In the genomic region with DNA sequence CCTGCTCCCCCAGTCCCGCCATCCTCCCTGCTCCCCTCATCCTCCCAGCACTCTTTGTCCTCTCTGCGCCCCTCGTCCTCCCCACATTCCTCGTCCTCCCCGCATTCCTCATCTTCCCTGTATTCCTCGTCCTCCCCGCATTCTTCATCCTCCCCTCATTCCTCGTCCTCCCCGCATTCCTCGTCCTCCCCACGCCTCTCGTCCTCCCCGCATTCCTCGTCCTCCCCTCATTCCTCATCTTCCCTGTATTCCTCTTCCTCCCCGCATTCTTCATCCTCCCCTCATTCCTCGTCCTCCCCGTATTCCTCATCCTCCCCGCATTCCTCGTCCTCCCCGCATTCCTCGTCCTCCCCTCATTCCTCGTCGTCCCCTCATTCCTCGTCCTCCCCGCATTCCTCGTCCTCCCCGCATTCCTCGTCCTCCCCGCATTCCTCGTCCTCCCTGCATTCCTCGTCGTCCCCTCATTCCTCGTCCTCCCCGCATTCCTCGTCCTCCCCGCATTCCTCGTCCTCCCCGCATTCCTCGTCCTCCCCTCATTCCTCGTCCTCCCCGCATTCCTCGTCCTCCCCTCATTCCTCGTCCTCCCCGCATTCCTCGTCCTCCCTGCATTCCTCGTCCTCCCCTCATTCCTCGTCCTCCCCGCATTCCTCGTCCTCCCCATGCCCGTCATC, we compare ENCODE assay signal across 9 cellular contexts. TPM values are rescaled to one million over a fixed set of nuclear protein-coding genes. Genes with fewer than 3 reads are reported as not detected.
DNase-seq lines count a peak whose midpoint lies in the region; ATAC-seq and TF ChIP-seq lines count a peak whose summit lies in the region.
"Not testable (repeated sequence)": the region's sequence is repeated elsewhere in the genome, so short reads cannot be mapped to it uniquely, and the experiment has no call there.
"Had no signal": no experiment of that assay in that cellular context is flagged by ENCODE, and none has a peak within 500 bp of the region (broad histone marks: within the 10 kb centered on the region; RNA-seq: fewer than 3 reads in every experiment).

No MANE protein-coding gene starts in this region.

- not testable (repeated sequence) for H4K20me1 ChIP-seq in GM23338 (replicated peaks; ENCODE audit: insufficient read depth)
- peaks cover 45% of the 10 kb centered on the region for H4K20me1 ChIP-seq in IMR-90 (ENCODE audit: insufficient read depth, low read length)

- H3K79me1 ChIP-seq in IMR-90 (ENCODE audit: low read depth in 1 of 2, low read length in 2 of 2) (peaks cover 20 to 88% of the 10 kb centered on the region in 2 experiments), neuronal stem cell (ENCODE audit: low read depth, low read length) (peaks cover 33% of the 10 kb centered on the region)

- not testable (repeated sequence) for H3K4me3 ChIP-seq in GM23338; IMR-90 (ENCODE audit: insufficient read depth, low read depth, low read length); endodermal cell (ENCODE audit: low read length); mesodermal cell (ENCODE audit: extremely low read depth, insufficient read depth, low read length, poor library complexity, severe bottlenecking); neuronal stem cell (ENCODE audit: low read length in 2 of 2)

- not testable (repeated sequence) for H3K27me3 Mint-ChIP-seq in GM23338 (ENCODE audit: insufficient read depth, low read depth, poor library complexity); dendritic cell treated with granulocyte-macrophage colony-stimulating factor and Interleukin-4, amounts not matched to agents 40 ng/mL and 50 ng/mL, for 4 days; endodermal cell (ENCODE audit: insufficient read depth)

- H4K5ac ChIP-seq in IMR-90 (ENCODE audit: low read depth, low read length), result not testable (repeated sequence)

- H3K4me2 ChIP-seq in GM23338; IMR-90 (ENCODE audit: low read depth, low read length); neuronal stem cell (ENCODE audit: insufficient read depth, low read length, poor library complexity, severe bottlenecking): not testable (repeated sequence)

- not testable (repeated sequence) for H3K36me3 ChIP-seq in GM23338 (ENCODE audit: insufficient read depth)
- H3K36me3 ChIP-seq in IMR-90 (ENCODE audit: control insufficient read depth, insufficient read depth, low read length) (peaks cover 45% of the 10 kb centered on the region), endodermal cell (ENCODE audit: control insufficient read depth, insufficient read depth, low read length) (peaks cover 16% of the 10 kb centered on the region), mesodermal cell (ENCODE audit: control insufficient read depth, insufficient read depth, low read length) (peaks cover 66% of the 10 kb centered on the region), neuronal stem cell (replicated peaks in 1 of 2; ENCODE audit: control insufficient read depth in 2 of 2, insufficient read depth in 2 of 2, low read length in 2 of 2) (peaks cover 31 to 84% of the 10 kb centered on the region in 2 donors)

- not testable (repeated sequence) for H3K9me3 ChIP-seq in IMR-90 (ENCODE audit: control insufficient read depth, insufficient read depth, low read length); endodermal cell (ENCODE audit: control insufficient read depth, low read length); mesodermal cell (ENCODE audit: control insufficient read depth, low read length); neuronal stem cell (replicated peaks in 1 of 2; ENCODE audit: control insufficient read depth in 2 of 2, insufficient read depth in 1 of 2, low read depth in 1 of 2, low read length in 2 of 2)

- H3K4me3 Mint-ChIP-seq in GM23338; dendritic cell treated with granulocyte-macrophage colony-stimulating factor and Interleukin-4, amounts not matched to agents 40 ng/mL and 50 ng/mL, for 4 days; endodermal cell: not testable (repeated sequence)

- H3K9me1 ChIP-seq in IMR-90 (ENCODE audit: insufficient read depth, low read length), result peaks cover 11% of the 10 kb centered on the region

- CTCF ChIA-PET in IMR-90 (lab: Yijun Ruan, JAX), result not testable (repeated sequence)

- H4K91ac ChIP-seq in IMR-90 (ENCODE audit: insufficient read depth, low read depth, low read length); neuronal stem cell (ENCODE audit: low read depth, low read length, poor library complexity): not testable (repeated sequence)

- H3K79me2 ChIP-seq in GM23338 (replicated peaks; ENCODE audit: insufficient read depth), result peaks cover 34% of the 10 kb centered on the region

- not testable (repeated sequence) for TF ChIP-seq POLR2A in IMR-90 (IDR thresholded peaks at IDR 0.05; ENCODE audit: low read depth, low read length)

- not testable (repeated sequence) for H3K18ac ChIP-seq in IMR-90 (ENCODE audit: low read depth, low read length); neuronal stem cell (ENCODE audit: low read length)

- 92 to 99% methylated on average over 21 to 27 of the region's 50 CpGs for WGBS in IMR-90 (ENCODE audit: extremely low coverage in 2 of 2, insufficient read length in 1 of 2), 2 experiments
- 96 to 97% methylated on average over 45 to 50 of the region's 50 CpGs for WGBS in endodermal cell (ENCODE audit: insufficient coverage in 1 of 2, insufficient read length in 1 of 2), 2 experiments
- WGBS in mesodermal cell (ENCODE audit: insufficient coverage in 2 of 2), 2 experiments, result 95 to 97% methylated on average over 50 of the region's 50 CpGs
- WGBS in neuronal stem cell (ENCODE audit: extremely low coverage in 2 of 2, insufficient read length in 2 of 2, insufficient replicate concordance in 1 of 2), 2 donors, result 100% methylated on average over 7 to 38 of the region's 50 CpGs

- in situ Hi-C loops in IMR-90 (cut with MboI; ENCODE audit: low sequenced_read_pairs), result not testable (repeated sequence)

- not testable (repeated sequence) for TF ChIP-seq RAD21 in IMR-90 (IDR thresholded peaks at IDR 0.05; ENCODE audit: low read length)

- not testable (repeated sequence) for H3K23ac ChIP-seq in IMR-90 (ENCODE audit: low read depth, low read length); neuronal stem cell (ENCODE audit: low read depth, low read length, poor library complexity)

- H3K36me3 Mint-ChIP-seq in GM23338 (ENCODE audit: low read depth), result peaks cover 30% of the 10 kb centered on the region
- peaks cover 100% of the 10 kb centered on the region for H3K36me3 Mint-ChIP-seq in dendritic cell treated with granulocyte-macrophage colony-stimulating factor and Interleukin-4, amounts not matched to agents 40 ng/mL and 50 ng/mL, for 4 days (ENCODE audit: low read depth)
- H3K36me3 Mint-ChIP-seq in endodermal cell (ENCODE audit: low read depth), result peaks cover 28% of the 10 kb centered on the region

- not testable (repeated sequence) for H2BK12ac ChIP-seq in neuronal stem cell (ENCODE audit: low read length)

- not testable (repeated sequence) for BruUV-seq in IMR-90 (replicated peaks; lab: Mats Ljungman, UMichigan)

- H3K9me3 Mint-ChIP-seq in GM23338; dendritic cell treated with granulocyte-macrophage colony-stimulating factor and Interleukin-4, amounts not matched to agents 40 ng/mL and 50 ng/mL, for 4 days; endodermal cell: not testable (repeated sequence)

- H3K27ac ChIP-seq in GM23338 (ENCODE audit: low read depth) (peak overlapping the region; percentile 74; the same call in 1 of the 2 replicates), endodermal cell (ENCODE audit: low read depth, low read length) (peak overlapping the region; percentile 90), mesodermal cell (ENCODE audit: low read depth, low read length, severe bottlenecking) (peak overlapping the region; percentile 89)
- not testable (repeated sequence) for H3K27ac ChIP-seq in IMR-90 (ENCODE audit: insufficient read depth, low read length); neuronal stem cell (replicated peaks; ENCODE audit: low read length)

- H2BK15ac ChIP-seq in IMR-90 (ENCODE audit: low read depth, low read length); neuronal stem cell (ENCODE audit: low read length): not testable (repeated sequence)

- H2BK20ac ChIP-seq in IMR-90 (ENCODE audit: low read depth, low read length), result not testable (repeated sequence)

- not testable (repeated sequence) for TF ChIP-seq CTCF in GM23338 (conservative IDR thresholded peaks at IDR 0.05; ENCODE audit: low read depth in 2 of 2); IMR-90 (conservative IDR thresholded peaks at IDR 0.05; ENCODE audit: low read depth, low read length); endodermal cell (conservative IDR thresholded peaks at IDR 0.05)

- not testable (repeated sequence) for H3K9me2 ChIP-seq in GM23338 (ENCODE audit: insufficient read depth)

- H3K27me3 ChIP-seq in GM23338 (ENCODE audit: insufficient read depth); IMR-90 (ENCODE audit: control insufficient read depth, insufficient read depth, low read length); endodermal cell (ENCODE audit: control insufficient read depth, insufficient read depth, low read length, poor library complexity, severe bottlenecking); neuronal stem cell (ENCODE audit: control insufficient read depth in 3 of 3, insufficient read depth in 3 of 3, low read depth in 1 of 3, low read length in 3 of 3): not testable (repeated sequence)

- H2BK120ac ChIP-seq in IMR-90 (ENCODE audit: low read depth, low read length); neuronal stem cell (ENCODE audit: low read depth, low read length): not testable (repeated sequence)

- H2AK9ac ChIP-seq in IMR-90 (replicated peaks; ENCODE audit: low read depth, low read length, poor library complexity), result not testable (repeated sequence)

- not testable (repeated sequence) for H4K8ac ChIP-seq in IMR-90 (ENCODE audit: low read depth in 2 of 2, low read length in 2 of 2)
- peak overlapping the region; percentile 29 for H4K8ac ChIP-seq in neuronal stem cell (ENCODE audit: low read depth, low read length)

- not testable (repeated sequence) for H3K4ac ChIP-seq in IMR-90 (ENCODE audit: low read depth, low read length); neuronal stem cell (ENCODE audit: low read length)

- POLR2A ChIA-PET in IMR-90 (lab: Charles Lee; ENCODE audit: unreplicated experiment), result not testable (repeated sequence)

- H3K4me1 ChIP-seq in GM23338 (ENCODE audit: insufficient read depth); IMR-90 (ENCODE audit: control insufficient read depth, insufficient read depth, low read length); endodermal cell (ENCODE audit: control insufficient read depth, insufficient read depth, low read length); mesodermal cell (ENCODE audit: control insufficient read depth, insufficient read depth, low read length, poor library complexity, severe bottlenecking); neuronal stem cell (ENCODE audit: control insufficient read depth in 2 of 2, insufficient read depth in 1 of 2, low read depth in 1 of 2, low read length in 2 of 2): not testable (repeated sequence)

- H3K27ac Mint-ChIP-seq in GM23338 (peak overlapping the region; percentile 67; the same call in 1 of the 2 replicates), endodermal cell (peak overlapping the region; percentile 85)
- H3K27ac Mint-ChIP-seq in dendritic cell treated with granulocyte-macrophage colony-stimulating factor and Interleukin-4, amounts not matched to agents 40 ng/mL and 50 ng/mL, for 4 days, result peak overlapping the region; percentile 29

- DNase-seq in GM23338 (ENCODE audit: low spot score) (peak; percentile 48), left kidney (ENCODE audit: low read depth, low spot score) (peak; percentile 18)
- DNase-seq in IMR-90; endodermal cell; neuronal stem cell (ENCODE audit: low spot score): not testable (repeated sequence)

- peak overlapping the region; percentile 78; the same call in 1 of the 2 replicates for H2AK5ac ChIP-seq in IMR-90 (ENCODE audit: low read depth, low read length)
- not testable (repeated sequence) for H2AK5ac ChIP-seq in neuronal stem cell (ENCODE audit: low read depth, low read length)

- not testable (repeated sequence) for H3K14ac ChIP-seq in IMR-90 (replicated peaks; ENCODE audit: low read depth, low read length); neuronal stem cell (ENCODE audit: low read length)

- intact Hi-C loops in IMR-90 (cut with micrococcal nuclease); dendritic cell treated with granulocyte-macrophage colony-stimulating factor and Interleukin-4, amounts not matched to agents 40 ng/mL and 50 ng/mL, for 4 days (cut with micrococcal nuclease): not testable (repeated sequence)

- dilution Hi-C loops in IMR-90 (cut with HindIII; ENCODE audit: low sequenced_read_pairs, unreplicated experiment), result not testable (repeated sequence)

- not testable (repeated sequence) for ATAC-seq in GM23338; IMR-90 (ENCODE audit: low read depth)

- not testable (repeated sequence) for H2BK5ac ChIP-seq in IMR-90 (ENCODE audit: low read depth, low read length, poor library complexity, severe bottlenecking); neuronal stem cell (ENCODE audit: low read length)

- not testable (repeated sequence) for H3F3A ChIP-seq in GM23338 (replicated peaks; ENCODE audit: low read depth)

- H3K56ac ChIP-seq in IMR-90 (ENCODE audit: extremely low read depth, insufficient read depth, low read length), result not testable (repeated sequence)

- H3K4me1 Mint-ChIP-seq in GM23338; dendritic cell treated with granulocyte-macrophage colony-stimulating factor and Interleukin-4, amounts not matched to agents 40 ng/mL and 50 ng/mL, for 4 days (ENCODE audit: low read depth); endodermal cell: not testable (repeated sequence)

- not testable (repeated sequence) for H3K9ac ChIP-seq in IMR-90 (ENCODE audit: low read depth, low read length); endodermal cell (ENCODE audit: extremely low read depth, low read length, poor library complexity, severe bottlenecking); neuronal stem cell (ENCODE audit: low read depth, low read length, poor library complexity)

- not testable (repeated sequence) for H2AFZ ChIP-seq in GM23338; IMR-90 (replicated peaks; ENCODE audit: low read length, poor library complexity); neuronal stem cell (ENCODE audit: low read length)

RNA-seq across cellular contexts. Expression of gene PLEKHJ1, which starts 35.4 kb away (rescaled TPM):
- total RNA-seq in GM23338 (2014; rRNA removed; shearing (Covaris generic)), result 175 and 210 TPM in 2 replicates
- polyA plus RNA-seq in GM23338 (2016; fragmentation: Nextera tagmentation; extraction: Ambion mirVana) (142 and 146 TPM in 2 replicates), IMR-90 (2012; rRNA removed) (62.8 and 69.8 TPM in 2 replicates)
- total RNA-seq in IMR-90 (2012; rRNA removed) (31.7 and 33.1 TPM in 2 replicates), endodermal cell (100 to 1,000 TPM; 146 to 192 TPM)
- polyA plus RNA-seq in IMR-90 (2012; cell fraction: cytosol; rRNA removed), result 88.7 and 101 TPM in 2 replicates
- 146 and 214 TPM in 2 replicates for polyA plus RNA-seq in IMR-90 (2012; cell fraction: nucleus; rRNA removed; ENCODE audit: low replicate concordance)
- 103 TPM for polyA plus RNA-seq in endodermal cell (2013, experiment 1 of 2)
- polyA plus RNA-seq in endodermal cell (2013, experiment 2 of 2), result 96.8 TPM
- polyA plus RNA-seq in mesodermal cell (2013, experiment 1 of 2), result 74.4 TPM
- polyA plus RNA-seq in mesodermal cell (2013, experiment 2 of 2), result 68.4 TPM
- 94.6 TPM for polyA plus RNA-seq in neuronal stem cell (2013, experiment 1 of 2)
- 92.1 TPM for polyA plus RNA-seq in neuronal stem cell (2013, experiment 2 of 2)

RNA-seq across cellular contexts. Expression of gene SF3A2, which starts 35.9 kb away (rescaled TPM):
- total RNA-seq in GM23338 (2014; rRNA removed; shearing (Covaris generic)), result 79.1 and 128 TPM in 2 replicates
- 67.7 and 76.0 TPM in 2 replicates for polyA plus RNA-seq in GM23338 (2016; fragmentation: Nextera tagmentation; extraction: Ambion mirVana)
- total RNA-seq in IMR-90 (2012; rRNA removed), result 4.8 and 7.5 TPM in 2 replicates
- 29.8 and 34.5 TPM in 2 replicates for polyA plus RNA-seq in IMR-90 (2012; rRNA removed)
- 18.6 and 34.5 TPM in 2 replicates for polyA plus RNA-seq in IMR-90 (2012; cell fraction: cytosol; rRNA removed)
- 82.8 and 174 TPM in 2 replicates for polyA plus RNA-seq in IMR-90 (2012; cell fraction: nucleus; rRNA removed; ENCODE audit: low replicate concordance)
- 100 to 1,000 TPM; 126 to 132 TPM for total RNA-seq in endodermal cell
- 147 TPM for polyA plus RNA-seq in endodermal cell (2013, experiment 1 of 2)
- 122 TPM for polyA plus RNA-seq in endodermal cell (2013, experiment 2 of 2)
- 115 TPM for polyA plus RNA-seq in mesodermal cell (2013, experiment 1 of 2)
- polyA plus RNA-seq in mesodermal cell (2013, experiment 2 of 2), result 92.3 TPM
- polyA plus RNA-seq in neuronal stem cell (2013, experiment 1 of 2), result 117 TPM
- 115 TPM for polyA plus RNA-seq in neuronal stem cell (2013, experiment 2 of 2)

RNA-seq across cellular contexts. Expression of gene DOT1L, which starts 37.0 kb away (rescaled TPM):
- total RNA-seq in GM23338 (2014; rRNA removed; shearing (Covaris generic)), result 23.4 and 40.6 TPM in 2 replicates
- polyA plus RNA-seq in GM23338 (2016; fragmentation: Nextera tagmentation; extraction: Ambion mirVana) (25.5 and 31.0 TPM in 2 replicates), IMR-90 (2012; rRNA removed) (12.6 and 22.0 TPM in 2 replicates)
- total RNA-seq in IMR-90 (2012; rRNA removed) (2.5 TPM in 2 replicates), endodermal cell (100 to 1,000 TPM in 1 of 2 donors, 10 to 100 TPM in 1; 84.3 to 102 TPM)
- polyA plus RNA-seq in IMR-90 (2012; cell fraction: cytosol; rRNA removed), result 10.1 and 10.4 TPM in 2 replicates
- polyA plus RNA-seq in IMR-90 (2012; cell fraction: nucleus; rRNA removed; ENCODE audit: low replicate concordance), result 43.0 and 136 TPM in 2 replicates
- polyA plus RNA-seq in endodermal cell (2013, experiment 1 of 2), result 78.1 TPM
- 65.1 TPM for polyA plus RNA-seq in endodermal cell (2013, experiment 2 of 2)
- polyA plus RNA-seq in mesodermal cell (2013, experiment 1 of 2), result 29.1 TPM
- polyA plus RNA-seq in mesodermal cell (2013, experiment 2 of 2), result 23.9 TPM
- 38.2 TPM for polyA plus RNA-seq in neuronal stem cell (2013, experiment 1 of 2)
- polyA plus RNA-seq in neuronal stem cell (2013, experiment 2 of 2), result 38.1 TPM

RNA-seq across cellular contexts. Expression of gene AMH, which starts 48.4 kb away (rescaled TPM):
- total RNA-seq in GM23338 (2014; rRNA removed; shearing (Covaris generic)), result 2.6 and 6.8 TPM in 2 replicates
- polyA plus RNA-seq in GM23338 (2016; fragmentation: Nextera tagmentation; extraction: Ambion mirVana) (1.4 and 1.9 TPM in 2 replicates), IMR-90 (2012; rRNA removed) (0.86 and 1.5 TPM in 2 replicates)
- total RNA-seq in IMR-90 (2012; rRNA removed) (under 0.01 TPM in 1 of 2 replicates, not detected in the other), endodermal cell (10 to 100 TPM; 20.5 to 35.1 TPM)
- 0.06 and 0.22 TPM in 2 replicates for polyA plus RNA-seq in IMR-90 (2012; cell fraction: cytosol; rRNA removed)
- 9.1 and 40.5 TPM in 2 replicates for polyA plus RNA-seq in IMR-90 (2012; cell fraction: nucleus; rRNA removed; ENCODE audit: low replicate concordance)
- 4.8 TPM for polyA plus RNA-seq in endodermal cell (2013, experiment 1 of 2)
- 5.6 TPM for polyA plus RNA-seq in endodermal cell (2013, experiment 2 of 2)
- polyA plus RNA-seq in mesodermal cell (2013, experiment 1 of 2), result 3.2 TPM
- 1.8 TPM for polyA plus RNA-seq in mesodermal cell (2013, experiment 2 of 2)
- polyA plus RNA-seq in neuronal stem cell (2013, experiment 1 of 2), result 10.1 TPM
- polyA plus RNA-seq in neuronal stem cell (2013, experiment 2 of 2), result 9.2 TPM
- total RNA-seq: GM23248 had no signal
- polyA plus RNA-seq: CD4-positive, CD25-positive, alpha-beta regulatory T cell; GM23248 had no signal

RNA-seq across cellular contexts. Expression of gene AP3D1, which starts 49.4 kb away (rescaled TPM):
- 205 and 236 TPM in 2 replicates for total RNA-seq in GM23338 (2014; rRNA removed; shearing (Covaris generic))
- polyA plus RNA-seq in GM23338 (2016; fragmentation: Nextera tagmentation; extraction: Ambion mirVana) (101 and 117 TPM in 2 replicates), IMR-90 (2012; rRNA removed) (129 and 132 TPM in 2 replicates)
- total RNA-seq in IMR-90 (2012; rRNA removed) (75.3 and 76.1 TPM in 2 replicates), endodermal cell (100 to 1,000 TPM; 162 to 181 TPM)
- polyA plus RNA-seq in IMR-90 (2012; cell fraction: cytosol; rRNA removed), result 112 and 149 TPM in 2 replicates
- 165 and 397 TPM in 2 replicates for polyA plus RNA-seq in IMR-90 (2012; cell fraction: nucleus; rRNA removed; ENCODE audit: low replicate concordance)
- polyA plus RNA-seq in endodermal cell (2013, experiment 1 of 2), result 115 TPM
- 103 TPM for polyA plus RNA-seq in endodermal cell (2013, experiment 2 of 2)
- 113 TPM for polyA plus RNA-seq in mesodermal cell (2013, experiment 1 of 2)
- 104 TPM for polyA plus RNA-seq in mesodermal cell (2013, experiment 2 of 2)
- polyA plus RNA-seq in neuronal stem cell (2013, experiment 1 of 2), result 60.6 TPM
- 60.3 TPM for polyA plus RNA-seq in neuronal stem cell (2013, experiment 2 of 2)

Comparison
In these comparisons a context has a peak if more than half of its experiments do, and no peak if none do; other contexts are left out.
1. H3K27ac Mint-ChIP-seq: peak in every context shown above with its lines; median percentile 85 in endodermal cell; 67 in GM23338; 29 in dendritic cell treated with granulocyte-macrophage colony-stimulating factor and Interleukin-4, amounts not matched to agents 40 ng/mL and 50 ng/mL, for 4 days.